10 cellular contexts compared by ENCODE assay signal in the genomic region with DNA sequence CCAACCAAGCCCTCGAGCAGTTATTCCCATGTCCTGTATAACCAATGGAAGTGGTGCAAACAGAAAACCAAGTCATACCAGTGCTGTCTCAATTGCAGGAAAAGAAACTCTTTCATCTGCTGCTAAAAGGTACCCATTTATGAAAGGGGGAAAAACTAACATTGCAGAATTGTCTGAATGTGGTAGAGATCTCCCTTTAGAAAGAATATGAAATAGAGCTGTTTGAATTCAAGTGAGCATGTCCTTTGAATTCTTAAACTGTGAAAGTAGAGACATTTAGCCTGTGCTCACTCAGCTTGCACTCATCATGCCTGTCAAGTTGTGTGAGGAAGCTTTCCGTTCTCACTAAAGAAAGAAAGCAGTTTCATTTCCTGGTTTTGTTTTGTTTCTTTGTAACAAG.
DNase-seq lines count a peak whose midpoint lies in the region; ATAC-seq and TF ChIP-seq lines count a peak whose summit lies in the region.
"Had no signal": no experiment of that assay in that cellular context is flagged by ENCODE, and none has a peak within 500 bp of the region (broad histone marks: within the 10 kb centered on the region; RNA-seq: fewer than 3 reads in every experiment).

No MANE protein-coding gene starts in this region.

- no peak overlapping the region for H3K4me2 ChIP-seq in trophoblast cell (ENCODE audit: low read length)

- H3K27me3 ChIP-seq in vagina (no peaks in the 10 kb centered on the region), trophoblast cell (ENCODE audit: insufficient read depth, low read length) (no peaks in the 10 kb centered on the region)

- H4K12ac ChIP-seq in trophoblast cell (ENCODE audit: low read depth, low read length), result no peak overlapping the region

- H4K91ac ChIP-seq in trophoblast cell (ENCODE audit: low read depth, low read length), result no peak overlapping the region

- H3K18ac ChIP-seq in trophoblast cell (ENCODE audit: low read length), result no peak overlapping the region

- peaks cover 43% of the 10 kb centered on the region for H3K4me1 Mint-ChIP-seq in central memory CD8-positive, alpha-beta T cell

- H3K4me3 Mint-ChIP-seq in central memory CD8-positive, alpha-beta T cell, result no peak overlapping the region

- H3K4me3 ChIP-seq in GM12864 (ENCODE audit: low read depth, low read length) (no peak overlapping the region), vagina (no peak overlapping the region), trophoblast cell (ENCODE audit: low read depth, low read length) (no peak overlapping the region)
- H3K4me3 ChIP-seq: lung had no signal

- no peaks in the 10 kb centered on the region for H3K27me3 Mint-ChIP-seq in central memory CD8-positive, alpha-beta T cell

- H3K4me1 ChIP-seq in vagina, result no peaks in the 10 kb centered on the region
- H3K4me1 ChIP-seq in trophoblast cell (ENCODE audit: control insufficient read depth in 1 of 2, insufficient read depth in 2 of 2, low read length in 2 of 2), result no peaks in the 10 kb centered on the region

- peak overlapping the region; percentile 81 for H3K27ac Mint-ChIP-seq in central memory CD8-positive, alpha-beta T cell (ENCODE audit: low read depth)

- ATAC-seq in GM19397 (IDR thresholded peaks at IDR 0.05; ENCODE audit: unreplicated experiment) (peak; percentile 78), HG03139 (IDR thresholded peaks at IDR 0.05; ENCODE audit: unreplicated experiment) (peak; percentile 61), HG03520 (IDR thresholded peaks at IDR 0.05; ENCODE audit: unreplicated experiment) (no peak)
- peak; percentile 53 for ATAC-seq in central memory CD8-positive, alpha-beta T cell (replicated peaks; ENCODE audit: extremely low read depth, poor library complexity, severe bottlenecking)

- no peak for TF ChIP-seq CTCF in GM12864 (IDR thresholded peaks at IDR 0.05; ENCODE audit: low read depth, low read length, missing control alignments)
- no peak for TF ChIP-seq CTCF in vagina (IDR thresholded peaks at IDR 0.05)

- no peak overlapping the region for H2AFZ ChIP-seq in trophoblast cell (ENCODE audit: insufficient read depth, low read length, poor library complexity)

- no peak overlapping the region for H2AK5ac ChIP-seq in trophoblast cell (ENCODE audit: low read length)

- H3K9me3 Mint-ChIP-seq in central memory CD8-positive, alpha-beta T cell, result no peaks in the 10 kb centered on the region

- no peaks in the 10 kb centered on the region for H3K79me2 ChIP-seq in trophoblast cell (ENCODE audit: control insufficient read depth, insufficient read depth, low read length, poor library complexity)

- no peak overlapping the region for H2BK12ac ChIP-seq in trophoblast cell (ENCODE audit: low read length)

- no peak overlapping the region for H2BK120ac ChIP-seq in trophoblast cell (ENCODE audit: insufficient read depth, low read length, poor library complexity)

- H3K4ac ChIP-seq in trophoblast cell (ENCODE audit: low read depth, low read length), result no peak overlapping the region

- TF ChIP-seq POLR2A in vagina (IDR thresholded peaks at IDR 0.05), result no peak

- DNase-seq in GM12864 (ENCODE audit: low read depth) (peak; percentile 53), vagina (ENCODE audit: extremely low spot score in 2 of 2) (no peak), trophoblast cell (no peak)
- no peak for DNase-seq in central memory CD8-positive, alpha-beta T cell (ENCODE audit: low spot score in 2 of 2)
- DNase-seq in stimulated activated CD4-positive, alpha-beta T cell treated with anti-CD3 and anti-CD28 coated beads, Interleukin-4, amount 100 ng/mL, for 24 hours, result no peak
- DNase-seq: GDM1 had no signal

- no peak overlapping the region for H2BK5ac ChIP-seq in trophoblast cell (ENCODE audit: low read depth, low read length, poor library complexity)

- H3K36me3 Mint-ChIP-seq in central memory CD8-positive, alpha-beta T cell (ENCODE audit: insufficient read depth), result peaks cover 46% of the 10 kb centered on the region

- intact Hi-C loops in vagina (cut with DNase I), result no loop called here

- no peak overlapping the region for H4K8ac ChIP-seq in trophoblast cell (ENCODE audit: low read depth, low read length)

- no peak overlapping the region for H3K23ac ChIP-seq in trophoblast cell (ENCODE audit: low read length)

- H3K27ac ChIP-seq in vagina, result no peak overlapping the region
- no peak overlapping the region for H3K27ac ChIP-seq in trophoblast cell (ENCODE audit: low read depth, low read length)

- WGBS in trophoblast cell (ENCODE audit: extremely low coverage, insufficient coverage, insufficient read length), result no CpG with 5 or more reads among the region's 2 CpGs

- H3K9me3 ChIP-seq in vagina, result no peaks in the 10 kb centered on the region
- H3K9me3 ChIP-seq in trophoblast cell (ENCODE audit: insufficient read depth, low read depth, low read length), result no peaks in the 10 kb centered on the region

- H3K14ac ChIP-seq in trophoblast cell (ENCODE audit: low read length), result no peak overlapping the region

- H3K9ac ChIP-seq in trophoblast cell (ENCODE audit: low read length), result no peak overlapping the region

- no peaks in the 10 kb centered on the region for H3K79me1 ChIP-seq in trophoblast cell (ENCODE audit: low read length)

- H3K36me3 ChIP-seq in vagina (no peaks in the 10 kb centered on the region), trophoblast cell (ENCODE audit: control insufficient read depth in 1 of 2, insufficient read depth in 2 of 2, low read length in 2 of 2) (peaks cover 0 to 6% of the 10 kb centered on the region in 2 experiments)
